ENCODE assay signal across 21 cellular contexts in genomic region chr2:206611736-206612135, GRCh38. TPM values are rescaled to one million over a fixed set of nuclear protein-coding genes. Genes with fewer than 3 reads are reported as not detected.
DNase-seq lines count a peak whose midpoint lies in the region; FAIRE-seq and TF ChIP-seq lines count a peak whose summit lies in the region.
"Had no signal": no experiment of that assay in that cellular context is flagged by ENCODE, and none has a peak within 500 bp of the region (broad histone marks: within the 10 kb centered on the region; RNA-seq: fewer than 3 reads in every experiment).

No MANE protein-coding gene starts in this region.

- H3K4me3 ChIP-seq in bronchial epithelial cell (ENCODE audit: low read depth, low read length): no peak overlapping the region
- no peak overlapping the region for H3K4me3 ChIP-seq in mesendoderm (ENCODE audit: low read length)
- H3K4me3 ChIP-seq: GM12878, PC-9 had no signal

- H3K56ac ChIP-seq in mesendoderm (ENCODE audit: low read length): no peak overlapping the region

- no peak overlapping the region for H3K18ac ChIP-seq in mesendoderm (ENCODE audit: low read length)

- no peaks in the 10 kb centered on the region for H3K36me3 Mint-ChIP-seq in progenitor cell of endocrine pancreas (ENCODE audit: insufficient read depth)
- H3K36me3 Mint-ChIP-seq: CD14-positive monocyte had no signal

- no CpG with 5 or more reads among the region's 3 CpGs for WGBS in mesendoderm (ENCODE audit: extremely low coverage, insufficient coverage, low lambda C conversion rate)

- H4K5ac ChIP-seq in mesendoderm (ENCODE audit: low read length): no peak overlapping the region

- no peak overlapping the region for H2BK5ac ChIP-seq in mesendoderm (ENCODE audit: low read length)

- no peak overlapping the region for H2BK120ac ChIP-seq in mesendoderm (ENCODE audit: low read depth, low read length)

- no peak overlapping the region for H3K27ac Mint-ChIP-seq in progenitor cell of endocrine pancreas

- H3K27ac ChIP-seq in mesendoderm (ENCODE audit: low read depth, low read length): no peak overlapping the region
- H3K27ac ChIP-seq: KMS-11, PC-9 had no signal

- no peaks in the 10 kb centered on the region for H3K36me3 ChIP-seq in bronchial epithelial cell (ENCODE audit: control insufficient read depth, insufficient read depth, low read length)
- no peaks in the 10 kb centered on the region for H3K36me3 ChIP-seq in mesendoderm (ENCODE audit: control insufficient read depth, insufficient read depth, low read length)

- H3K27me3 ChIP-seq in bronchial epithelial cell (ENCODE audit: control insufficient read depth, insufficient read depth, low read length) (no peaks in the 10 kb centered on the region), mesendoderm (ENCODE audit: insufficient read depth, low read length, poor library complexity) (no peaks in the 10 kb centered on the region)

- H3K9me3 Mint-ChIP-seq in progenitor cell of endocrine pancreas (ENCODE audit: low read depth): peaks cover 2% of the 10 kb centered on the region

- FAIRE-seq in bronchial epithelial cell (lab: Jason Lieb, UNC): no peak
- FAIRE-seq: GM12878, GM18507 had no signal

- H3K4ac ChIP-seq in mesendoderm (ENCODE audit: low read depth, low read length): no peak overlapping the region

- H4K8ac ChIP-seq in mesendoderm (ENCODE audit: low read depth, low read length): no peak overlapping the region

- no peaks in the 10 kb centered on the region for H3K4me1 ChIP-seq in mesendoderm (ENCODE audit: control insufficient read depth, low read depth, low read length)

- no peak overlapping the region for H2AK5ac ChIP-seq in mesendoderm (ENCODE audit: low read length)

- H3K79me1 ChIP-seq in mesendoderm (ENCODE audit: low read length): no peaks in the 10 kb centered on the region

- H3K4me3 Mint-ChIP-seq in progenitor cell of endocrine pancreas (ENCODE audit: low read depth): no peak overlapping the region
- H3K4me3 Mint-ChIP-seq: CD14-positive monocyte had no signal

- H2BK15ac ChIP-seq in mesendoderm (replicated peaks; ENCODE audit: low read depth): no peak overlapping the region

- peaks cover 6% of the 10 kb centered on the region for H3K4me1 Mint-ChIP-seq in progenitor cell of endocrine pancreas (ENCODE audit: low read depth)

- H3K4me2 ChIP-seq in mesendoderm (ENCODE audit: low read length): no peak overlapping the region
- H3K4me2 ChIP-seq: KMS-11, PC-9 had no signal

- TF ChIP-seq CTCF in bronchial epithelial cell (IDR thresholded peaks at IDR 0.05; ENCODE audit: insufficient read depth, low read length, severe bottlenecking) (no peak), progenitor cell of endocrine pancreas (IDR thresholded peaks at IDR 0.05; ENCODE audit: unreplicated experiment) (no peak)

- H3K9ac ChIP-seq in mesendoderm (ENCODE audit: low read length): no peak overlapping the region
- H3K9ac ChIP-seq: KMS-11 had no signal

- H3K27me3 Mint-ChIP-seq in progenitor cell of endocrine pancreas: no peaks in the 10 kb centered on the region

- no peaks in the 10 kb centered on the region for H3K79me2 ChIP-seq in mesendoderm (ENCODE audit: control insufficient read depth, insufficient read depth, low read length)

- no peak overlapping the region for H3K23ac ChIP-seq in mesendoderm (ENCODE audit: low read length)

- peak; percentile 6 for DNase-seq in ELR (ENCODE audit: low read depth)
- peak; percentile 75 for DNase-seq in NCI-H82 treated with DMSO at 0.1 percent for 48 hours (lab: John Stamatoyannopoulos, UW; ENCODE audit: unreplicated experiment)
- peak; percentile 15 for DNase-seq in bronchial epithelial cell (ENCODE audit: low read depth)
- peak; percentile 85 for DNase-seq in mesendoderm
- DNase-seq in progenitor cell of endocrine pancreas (ENCODE audit: low spot score, unreplicated experiment): no peak
- no peak for DNase-seq in SHP77 treated with DMSO at 0.1 percent for 48 hours (lab: John Stamatoyannopoulos, UW)
- DNase-seq in NCI-H2029 treated with DMSO at 0.1 percent for 48 hours (lab: John Stamatoyannopoulos, UW): no peak
- DNase-seq: Caco-2, DMS53, NCI-H1417, NCI-H1930, NCI-H226, NCI-H526 treated with DMSO at 0.1 percent for 48 hours, PC-9, Right ventricle myocardium superior had no signal

RNA-seq across cellular contexts. Expression of gene FAM237A, which starts 30.6 kb away (rescaled TPM):
- total RNA-seq in bronchial epithelial cell: not detected in 2 replicates
- polyA plus RNA-seq in mesendoderm (2013, experiment 1 of 2): not detected
- not detected for polyA plus RNA-seq in mesendoderm (2013, experiment 2 of 2)
- not detected in 2 replicates for total RNA-seq in progenitor cell of endocrine pancreas
- total RNA-seq: A673, Caco-2, G401, GM12878, PC-9, Right ventricle myocardium superior had no signal
- polyA plus RNA-seq: CD14-positive monocyte, GM12878 had no signal

Comparison
In these comparisons a context has a peak if more than half of its experiments do, and no peak if none do; other contexts are left out.
1. DNase-seq: peak in ELR (single experiment), NCI-H82 treated with DMSO at 0.1 percent for 48 hours (single experiment), bronchial epithelial cell (single experiment) and mesendoderm (single experiment); none in progenitor cell of endocrine pancreas (single experiment), SHP77 treated with DMSO at 0.1 percent for 48 hours (single experiment) and NCI-H2029 treated with DMSO at 0.1 percent for 48 hours (single experiment).